32 cellular contexts compared by ENCODE assay signal in genomic region chr4:42360158-42360557, GRCh38. TPM values are rescaled to one million over a fixed set of nuclear protein-coding genes. Genes with fewer than 3 reads are reported as not detected.
DNase-seq lines count a peak whose midpoint lies in the region; ATAC-seq, FAIRE-seq and TF ChIP-seq lines count a peak whose summit lies in the region.
"Had no signal": no experiment of that assay in that cellular context is flagged by ENCODE, and none has a peak within 500 bp of the region (broad histone marks: within the 10 kb centered on the region; RNA-seq: fewer than 3 reads in every experiment).

No MANE protein-coding gene starts in this region.

- H2AFZ ChIP-seq in Karpas-422 (ENCODE audit: low read length) = no peak overlapping the region
- no peak overlapping the region for H2AFZ ChIP-seq in fibroblast of lung (ENCODE audit: low read length)

- H3K79me2 ChIP-seq in Karpas-422 (ENCODE audit: low read length) (no peaks in the 10 kb centered on the region), fibroblast of lung (ENCODE audit: control insufficient read depth, insufficient read depth, low read length) (no peaks in the 10 kb centered on the region)

- H4K20me1 ChIP-seq in Karpas-422 (ENCODE audit: insufficient read depth, low read depth, low read length) (no peaks in the 10 kb centered on the region), fibroblast of lung (ENCODE audit: control insufficient read depth, extremely low read depth, insufficient read depth, low read length) (no peaks in the 10 kb centered on the region)

- H3K9me3 ChIP-seq in Karpas-422 (ENCODE audit: low read length) = no peaks in the 10 kb centered on the region
- H3K9me3 ChIP-seq in fibroblast of lung (ENCODE audit: control insufficient read depth, insufficient read depth, low read depth, low read length) = no peaks in the 10 kb centered on the region
- H3K9me3 ChIP-seq: MG63, ovary, right lobe of liver, stomach, transverse colon had no signal

- H3K9ac ChIP-seq in Karpas-422 (ENCODE audit: low read length) (no peak overlapping the region), fibroblast of lung (ENCODE audit: insufficient read depth, low read length) (no peak overlapping the region)

- H3K9me2 ChIP-seq in Karpas-422 (replicated peaks; ENCODE audit: insufficient read depth, low read length) = no peaks in the 10 kb centered on the region

- FAIRE-seq in GM12891 (lab: Jason Lieb, UNC) = no peak
- FAIRE-seq: GM12878, K562, kidney had no signal

- ATAC-seq in sciatic nerve (peak; percentile 38), GM18498 (IDR thresholded peaks at IDR 0.05; ENCODE audit: unreplicated experiment) (no peak)
- ATAC-seq: activated CD8-positive, alpha-beta memory T cell treated with anti-CD3 and anti-CD28 coated beads, Interleukin-2, amount 10 ng/mL, durations not matched to agents 7 days and 5 days; activated T-cell treated with anti-CD3 and anti-CD28 coated beads, Interleukin-2, amount 50 U/mL, for 4 hours; GM12878; K562 had no signal

- intact Hi-C loops in sciatic nerve (cut with DNase I) = no loop called here

- TF ChIP-seq POLR2A in GM12891 (IDR thresholded peaks at IDR 0.05; ENCODE audit: low read depth, low read length) = no peak

- H3K4me1 ChIP-seq in Karpas-422 (ENCODE audit: low read length) = no peaks in the 10 kb centered on the region
- H3K4me1 ChIP-seq in fibroblast of lung (ENCODE audit: control insufficient read depth, extremely low read depth, insufficient read depth, low read length) = no peaks in the 10 kb centered on the region
- H3K4me1 ChIP-seq: right lobe of liver, transverse colon had no signal

- H3K27ac ChIP-seq in Karpas-422 (ENCODE audit: low read length) (no peak overlapping the region), fibroblast of lung (ENCODE audit: insufficient read depth, low read length) (no peak overlapping the region)
- H3K27ac ChIP-seq: ovary, right lobe of liver, SK-N-MC, stomach, transverse colon had no signal

- H3K27me3 ChIP-seq in Karpas-422 (ENCODE audit: low read length) = no peaks in the 10 kb centered on the region
- H3K27me3 ChIP-seq in fibroblast of lung (ENCODE audit: control insufficient read depth, insufficient read depth, low read length) = no peaks in the 10 kb centered on the region
- H3K27me3 ChIP-seq: MG63, ovary, right lobe of liver had no signal

- TF ChIP-seq CTCF in WI38 (IDR thresholded peaks at IDR 0.05; ENCODE audit: low read depth, low read length) (no peak), fibroblast of lung (conservative IDR thresholded peaks at IDR 0.05 in 1 of 2, IDR thresholded peaks at IDR 0.05 in 1 of 2; ENCODE audit: low read depth in 1 of 2, low read length in 2 of 2) (no peak)

- H3K4me2 ChIP-seq in Karpas-422 (ENCODE audit: low read depth, low read length, poor library complexity, severe bottlenecking) (peak overlapping the region; percentile 58), fibroblast of lung (ENCODE audit: extremely low read depth, insufficient read depth, low read length) (peak overlapping the region; percentile 66)

- 0 out of 2 replicates have a peak overlapping the region, but pooled peaks have one; percentile 44 for H3K4me3 ChIP-seq in Karpas-422 (ENCODE audit: low read length)
- H3K4me3 ChIP-seq in WI38 (ENCODE audit: low read depth, low read length) = peak overlapping the region; percentile 6; the same call in 1 of the 2 replicates
- H3K4me3 ChIP-seq in fibroblast of lung (replicated peaks in 1 of 4; ENCODE audit: control extremely low read depth in 1 of 4, insufficient read depth in 1 of 4, low read depth in 3 of 4, low read length in 4 of 4) = peak overlapping the region in 3 of 4 experiments; percentile 38 to 64 (median 47)
- H3K4me3 ChIP-seq: GM12878, K562, lung, MG63, ovary, right lobe of liver, SK-N-MC, transverse colon had no signal

- H3K36me3 ChIP-seq in Karpas-422 (ENCODE audit: insufficient read depth, low read length) (no peaks in the 10 kb centered on the region), fibroblast of lung (ENCODE audit: control insufficient read depth, insufficient read depth, low read length) (no peaks in the 10 kb centered on the region)
- H3K36me3 ChIP-seq: MG63, ovary, right lobe of liver, stomach, transverse colon had no signal

- DNase-seq in Karpas-422 (no peak), fibroblast of lung (ENCODE audit: low read depth in 2 of 2) (peak in 1 of 2 donors; percentile 36), sciatic nerve (ENCODE audit: low spot score) (no peak), AG08396 (ENCODE audit: low spot score) (no peak), GM12891 (ENCODE audit: insufficient read length, low spot score) (no peak)
- DNase-seq: activated CD4-positive, alpha-beta T cell treated with anti-CD3 and anti-CD28 coated beads, Interleukin-2, amount 50 U/mL, for 4 hours; activated CD8-positive, alpha-beta memory T cell treated with anti-CD3 and anti-CD28 coated beads, Interleukin-2, amount 10 ng/mL, durations not matched to agents 7 days and 5 days; activated gamma-delta T cell treated with Interleukin-2 at 50 U/mL for 16 hours; activated T-cell treated with anti-CD3 and anti-CD28 coated beads, Interleukin-2, amount 50 U/mL, for 4 hours; C1 segment of cervical spinal cord; H9; kidney; MG63; NCI-H1417 treated with DMSO at 0.1 percent for 48 hours; NCI-H2081; NCI-H2227 treated with DMSO at 0.1 percent for 48 hours; NCI-H526; nephron progenitor cell; NK-92 treated with Interleukin-12 subunit alpha and Interleukin-12 subunit beta, amount 100 ng/mL, for 24 hours; ovary; right lobe of liver; stimulated activated CD4-positive, alpha-beta T cell treated with anti-CD3 and anti-CD28 coated beads, Interleukin-12 subunit alpha, Interleukin-12 subunit beta, amount 100 ng/mL, for 4 hours; stimulated activated CD4-positive, alpha-beta T cell treated with anti-CD3 and anti-CD28 coated beads, Interleukin-2, amount 100 ng/mL, for 48 hours; stomach; transverse colon had no signal

TF ChIP-seq in GM12891, 5 proteins besides CTCF, POLR2A, EP300 and RAD21:
- no peak for TF ChIP-seq TAF1 (IDR thresholded peaks at IDR 0.05; ENCODE audit: low read depth, low read length)
- no peak for TF ChIP-seq POU2F2 (IDR thresholded peaks at IDR 0.05; ENCODE audit: low read depth, low read length)

RNA-seq across cellular contexts. Expression of gene SHISA3, which starts 37.1 kb away (rescaled TPM):
- total RNA-seq in Karpas-422 (2014; rRNA removed; shearing (Covaris generic); ENCODE audit: low replicate concordance) = not detected in 2 replicates
- total RNA-seq in fibroblast of lung (0.26 and 0.33 TPM in 2 replicates), sciatic nerve (12.8 TPM)
- polyA plus RNA-seq in fibroblast of lung = 0.23 and 0.80 TPM in 2 replicates
- 0.21 and 0.70 TPM in 2 replicates for polyA plus RNA-seq in fibroblast of lung (2012)
- polyA minus RNA-seq in fibroblast of lung (ENCODE audit: low replicate concordance) = not detected in 2 replicates
- polyA plus RNA-seq in GM12891 (2012; ENCODE audit: low read depth, missing spikeins) = 1.9 TPM
- total RNA-seq: HT-29, K562 had no signal
- polyA plus RNA-seq: K562 had no signal

Comparison
In these comparisons a context has a peak if more than half of its experiments do, and no peak if none do; other contexts are left out.
1. RNA of gene SHISA3, which starts 37.1 kb away (total RNA-seq): 12.8 TPM in sciatic nerve (single experiment); 0.26 to 0.33 TPM in fibroblast of lung and not detected in Karpas-422; every median in the first group is over 10 times any median in the second.
2. Peak in every context shown above with its lines, with median percentiles within 50 percentile points of each other: H3K4me3 ChIP-seq.